In the genomic region with DNA sequence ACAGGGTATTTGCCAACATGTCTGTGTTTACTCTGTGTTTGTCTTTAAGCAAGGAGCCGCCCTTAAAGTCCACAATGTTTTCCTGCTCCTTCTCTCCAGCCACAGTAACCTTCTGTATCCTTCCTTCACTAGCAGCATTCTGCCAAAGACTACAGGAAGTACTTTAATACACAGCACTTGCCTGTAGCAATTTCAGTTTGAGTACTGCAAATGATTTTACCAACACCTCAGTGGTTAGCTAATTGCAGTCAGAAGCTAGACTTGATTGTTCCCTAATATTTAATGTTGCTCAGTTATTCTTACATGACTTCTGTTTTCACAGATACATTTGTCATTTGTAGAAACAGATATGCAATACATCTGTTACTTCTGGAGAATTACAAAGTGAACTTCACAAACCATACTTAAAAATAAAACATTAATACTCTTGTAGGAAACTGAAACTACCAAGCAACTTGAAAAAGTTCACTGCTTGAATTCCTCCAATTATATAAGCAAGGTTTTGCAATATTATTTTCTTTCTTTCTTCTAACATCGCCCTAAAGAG, we compare ENCODE assay signal across 8 cellular contexts.
A peak's percentile ranks its signal among the peaks of the same experiment; 100 is the strongest.
DNase-seq lines count a peak whose midpoint lies in the region; ATAC-seq and TF ChIP-seq lines count a peak whose summit lies in the region.

No MANE protein-coding gene starts in this region.

- H3K4me1 ChIP-seq in left lung: peaks cover 12 to 33% of the 10 kb centered on the region in 2 donors

- H3K9me3 ChIP-seq in left lung: peaks cover 0 to 5% of the 10 kb centered on the region in 2 donors

- peak overlapping the region in 1 of 2 donors; percentile 7 for H3K4me3 ChIP-seq in left lung

- H3K27ac Mint-ChIP-seq in CD14-positive monocyte: peak overlapping the region; percentile 59 to 90 (median 81)
- H3K27ac Mint-ChIP-seq in activated naive CD8-positive, alpha-beta T cell treated with anti-CD3 and anti-CD28 coated beads for 36 hours: no peak overlapping the region

- ATAC-seq in GM18907 (IDR thresholded peaks at IDR 0.05; ENCODE audit: unreplicated experiment) (peak; percentile 58), HG03565 (IDR thresholded peaks at IDR 0.05; ENCODE audit: unreplicated experiment) (peak; percentile 77), left lung (peak; percentile 96), omental fat pad (ENCODE audit: low FRiP score) (no peak)

- no peak for TF ChIP-seq CTCF in CD14-positive monocyte (IDR thresholded peaks at IDR 0.05)
- no peak for TF ChIP-seq CTCF in left lung (IDR thresholded peaks at IDR 0.05)
- TF ChIP-seq CTCF in omental fat pad (IDR thresholded peaks at IDR 0.05): no peak

- intact Hi-C loops in CD14-positive monocyte (cut with micrococcal nuclease): no loop called here
- intact Hi-C loops in left lung (cut with DNase I): no loop called here

- no peaks in the 10 kb centered on the region for H3K27me3 Mint-ChIP-seq in CD14-positive monocyte (ENCODE audit: low read depth in 3 of 3)
- no peaks in the 10 kb centered on the region for H3K27me3 Mint-ChIP-seq in activated naive CD8-positive, alpha-beta T cell treated with anti-CD3 and anti-CD28 coated beads for 36 hours

- H3K36me3 ChIP-seq in left lung: peaks cover 0 to 4% of the 10 kb centered on the region in 2 donors

- H3K9me3 Mint-ChIP-seq in CD14-positive monocyte: peaks cover 0 to 6% (median 4%) of the 10 kb centered on the region in 7 donors
- H3K9me3 Mint-ChIP-seq in activated naive CD8-positive, alpha-beta T cell treated with anti-CD3 and anti-CD28 coated beads for 36 hours: peaks cover 3% of the 10 kb centered on the region

- H3K36me3 Mint-ChIP-seq in CD14-positive monocyte: peaks cover 16 to 20% of the 10 kb centered on the region in 2 donors
- peaks cover 18% of the 10 kb centered on the region for H3K36me3 Mint-ChIP-seq in activated naive CD8-positive, alpha-beta T cell treated with anti-CD3 and anti-CD28 coated beads for 36 hours

- peak overlapping the region; percentile 57 to 65 for H3K27ac ChIP-seq in left lung

- DNase-seq in CD14-positive monocyte (ENCODE audit: low spot score) (no peak), left lung (no peak), omental fat pad (ENCODE audit: low spot score) (no peak), KG1 (lab: John Stamatoyannopoulos, UW) (no peak)
- no peak for DNase-seq in activated naive CD8-positive, alpha-beta T cell treated with anti-CD3 and anti-CD28 coated beads for 36 hours
- no peak for DNase-seq in activated CD8-positive, alpha-beta memory T cell treated with anti-CD3 and anti-CD28 coated beads for 24 hours

- H3K27me3 ChIP-seq in left lung: no peaks in the 10 kb centered on the region

- H3K4me3 Mint-ChIP-seq in CD14-positive monocyte: peak overlapping the region; percentile 20 to 77
- peak overlapping the region; percentile 18 for H3K4me3 Mint-ChIP-seq in activated naive CD8-positive, alpha-beta T cell treated with anti-CD3 and anti-CD28 coated beads for 36 hours

- peaks cover 35% of the 10 kb centered on the region for H3K4me1 Mint-ChIP-seq in CD14-positive monocyte
- peaks cover 28% of the 10 kb centered on the region for H3K4me1 Mint-ChIP-seq in activated naive CD8-positive, alpha-beta T cell treated with anti-CD3 and anti-CD28 coated beads for 36 hours
